20 cellular contexts compared by ENCODE assay signal in the genomic region with DNA sequence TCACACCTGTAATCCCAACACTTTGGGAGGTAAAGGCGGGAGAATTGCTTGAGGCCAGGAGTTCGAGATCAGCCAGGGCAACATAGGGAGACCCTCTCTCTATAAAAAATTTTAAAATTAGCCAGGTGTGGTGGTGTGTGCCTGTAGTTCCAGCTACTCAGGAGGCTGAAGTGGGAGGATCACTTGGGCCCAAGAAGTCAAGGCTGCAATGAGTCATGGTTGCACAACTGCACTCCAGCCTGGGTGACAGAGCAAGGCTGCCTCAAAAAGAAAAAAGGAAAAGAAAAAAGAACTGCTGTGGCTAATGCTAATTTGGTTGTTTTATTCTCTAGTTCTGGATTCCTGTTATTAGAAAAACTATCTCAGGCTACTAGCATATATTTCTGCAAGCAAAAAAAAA. TPM values are rescaled to one million over a fixed set of nuclear protein-coding genes. Genes with fewer than 3 reads are reported as not detected.
DNase-seq lines count a peak whose midpoint lies in the region; ATAC-seq lines count a peak whose summit lies in the region.
"Had no signal": no experiment of that assay in that cellular context is flagged by ENCODE, and none has a peak within 500 bp of the region (broad histone marks: within the 10 kb centered on the region; RNA-seq: fewer than 3 reads in every experiment).

No MANE protein-coding gene starts in this region.

- H3K4me3 Mint-ChIP-seq in activated T-cell treated with anti-CD3 and anti-CD28 coated beads, Interleukin-2, amount 50 U/mL, for 24 hours, result no peak overlapping the region
- peak overlapping the region; percentile 27 for H3K4me3 Mint-ChIP-seq in natural killer cell treated with Interleukin-12 subunit alpha and Interleukin-12 subunit beta and Interleukin-15 and Interleukin-18, amount 100 ng/mL, for 72 hours
- no peak overlapping the region for H3K4me3 Mint-ChIP-seq in stimulated activated effector memory CD8-positive, alpha-beta T cell treated with anti-CD3 and anti-CD28 coated beads, Interleukin-12 subunit alpha, Interleukin-12 subunit beta, amount 100 ng/mL, for 72 hours
- H3K4me3 Mint-ChIP-seq: H9 had no signal

- no peaks in the 10 kb centered on the region for H3K27me3 Mint-ChIP-seq in activated T-cell treated with anti-CD3 and anti-CD28 coated beads, Interleukin-2, amount 50 U/mL, for 24 hours
- no peaks in the 10 kb centered on the region for H3K27me3 Mint-ChIP-seq in natural killer cell treated with Interleukin-12 subunit alpha and Interleukin-12 subunit beta and Interleukin-15 and Interleukin-18, amount 100 ng/mL, for 72 hours

- DNase-seq in activated T-cell treated with anti-CD3 and anti-CD28 coated beads, Interleukin-2, amount 50 U/mL, for 24 hours, result no peak
- DNase-seq in activated T-cell treated with anti-CD3 and anti-CD28 coated beads for 4 hours, result no peak
- DNase-seq in M059J (ENCODE audit: low read depth), result peak; percentile 12
- DNase-seq in amniotic epithelial cell (ENCODE audit: low read depth), result peak; percentile 38
- DNase-seq in natural killer cell treated with Interleukin-12 subunit alpha and Interleukin-12 subunit beta and Interleukin-15 and Interleukin-18, amount 100 ng/mL, for 72 hours (ENCODE audit: low spot score), result no peak
- no peak for DNase-seq in stimulated activated effector memory CD8-positive, alpha-beta T cell treated with anti-CD3 and anti-CD28 coated beads, Interleukin-12 subunit alpha, Interleukin-12 subunit beta, amount 100 ng/mL, for 72 hours (ENCODE audit: low spot score in 2 of 2)
- DNase-seq in activated effector memory CD4-positive, alpha-beta T cell treated with Interleukin-2 at 50 U/mL for 16 hours, result no peak
- DNase-seq in OCI-M2 (lab: John Stamatoyannopoulos, UW; ENCODE audit: unreplicated experiment), result no peak
- DNase-seq: activated gamma-delta T cell; body of pancreas; dorsolateral prefrontal cortex; H9; NCI-H1105 treated with DMSO at 0.1 percent for 48 hours; NCI-H2171 treated with DMSO at 0.1 percent for 48 hours; NK-92 treated with Interleukin-12 subunit alpha and Interleukin-12 subunit beta, amount 100 ng/mL, for 24 hours; sigmoid colon; stimulated activated CD4-positive, alpha-beta T cell treated with anti-CD3 and anti-CD28 coated beads, Interleukin-4, amount 100 ng/mL, for 1 hour; T1000 had no signal

- peaks cover 59% of the 10 kb centered on the region for H3K36me3 Mint-ChIP-seq in activated T-cell treated with anti-CD3 and anti-CD28 coated beads, Interleukin-2, amount 50 U/mL, for 24 hours (ENCODE audit: low read depth)
- H3K36me3 Mint-ChIP-seq in natural killer cell treated with Interleukin-12 subunit alpha and Interleukin-12 subunit beta and Interleukin-15 and Interleukin-18, amount 100 ng/mL, for 72 hours, result peaks cover 6% of the 10 kb centered on the region
- peaks cover 36% of the 10 kb centered on the region for H3K36me3 Mint-ChIP-seq in stimulated activated effector memory CD8-positive, alpha-beta T cell treated with anti-CD3 and anti-CD28 coated beads, Interleukin-12 subunit alpha, Interleukin-12 subunit beta, amount 100 ng/mL, for 72 hours

- H3K27ac Mint-ChIP-seq in activated T-cell treated with anti-CD3 and anti-CD28 coated beads, Interleukin-2, amount 50 U/mL, for 24 hours, result peak overlapping the region; percentile 17
- peak overlapping the region; percentile 48 to 53 for H3K27ac Mint-ChIP-seq in natural killer cell treated with Interleukin-12 subunit alpha and Interleukin-12 subunit beta and Interleukin-15 and Interleukin-18, amount 100 ng/mL, for 72 hours
- H3K27ac Mint-ChIP-seq in stimulated activated effector memory CD8-positive, alpha-beta T cell treated with anti-CD3 and anti-CD28 coated beads, Interleukin-12 subunit alpha, Interleukin-12 subunit beta, amount 100 ng/mL, for 72 hours, result no peak overlapping the region

- peak; percentile 66 to 77 for ATAC-seq in natural killer cell treated with Interleukin-12 subunit alpha and Interleukin-12 subunit beta and Interleukin-15 and Interleukin-18, amount 100 ng/mL, for 72 hours
- no peak for ATAC-seq in stimulated activated effector memory CD8-positive, alpha-beta T cell treated with anti-CD3 and anti-CD28 coated beads, Interleukin-12 subunit alpha, Interleukin-12 subunit beta, amount 100 ng/mL, for 72 hours
- ATAC-seq: body of pancreas, left lobe of liver had no signal

- H3K9me3 Mint-ChIP-seq in activated T-cell treated with anti-CD3 and anti-CD28 coated beads, Interleukin-2, amount 50 U/mL, for 24 hours, result no peaks in the 10 kb centered on the region
- H3K9me3 Mint-ChIP-seq in natural killer cell treated with Interleukin-12 subunit alpha and Interleukin-12 subunit beta and Interleukin-15 and Interleukin-18, amount 100 ng/mL, for 72 hours, result no peaks in the 10 kb centered on the region
- no peaks in the 10 kb centered on the region for H3K9me3 Mint-ChIP-seq in stimulated activated effector memory CD8-positive, alpha-beta T cell treated with anti-CD3 and anti-CD28 coated beads, Interleukin-12 subunit alpha, Interleukin-12 subunit beta, amount 100 ng/mL, for 72 hours
- H3K9me3 Mint-ChIP-seq: H9 had no signal

- H3K4me1 Mint-ChIP-seq in activated T-cell treated with anti-CD3 and anti-CD28 coated beads, Interleukin-2, amount 50 U/mL, for 24 hours (ENCODE audit: low read depth), result peaks cover 14% of the 10 kb centered on the region
- H3K4me1 Mint-ChIP-seq in natural killer cell treated with Interleukin-12 subunit alpha and Interleukin-12 subunit beta and Interleukin-15 and Interleukin-18, amount 100 ng/mL, for 72 hours (ENCODE audit: low read depth in 2 of 2), result peaks cover 12 to 13% of the 10 kb centered on the region in 2 donors
- H3K4me1 Mint-ChIP-seq in stimulated activated effector memory CD8-positive, alpha-beta T cell treated with anti-CD3 and anti-CD28 coated beads, Interleukin-12 subunit alpha, Interleukin-12 subunit beta, amount 100 ng/mL, for 72 hours, result no peaks in the 10 kb centered on the region
- H3K4me1 Mint-ChIP-seq: H9 had no signal

RNA-seq across cellular contexts. Expression of a gene that starts 29.8 kb away (rescaled TPM):
- 3.8 and 6.6 TPM in 2 replicates for total RNA-seq in M059J (2014; rRNA removed; shearing (Covaris generic))
- total RNA-seq in natural killer cell treated with Interleukin-12 subunit alpha and Interleukin-12 subunit beta and Interleukin-15 and Interleukin-18, amount 100 ng/mL, for 72 hours, result 10 to 100 TPM in 1 of 2 donors, 1 to 10 TPM in 1; 9.3 to 12.8 TPM

RNA-seq across cellular contexts. Expression of a gene that starts 41.8 kb away (rescaled TPM):
- total RNA-seq in M059J (2014; rRNA removed; shearing (Covaris generic)), result 0.07 and 0.20 TPM in 2 replicates
- under 1 TPM; 0.50 to 1.00 TPM for total RNA-seq in natural killer cell treated with Interleukin-12 subunit alpha and Interleukin-12 subunit beta and Interleukin-15 and Interleukin-18, amount 100 ng/mL, for 72 hours
- total RNA-seq: SJSA1 had no signal

RNA-seq across cellular contexts. Expression of a gene that starts 46.1 kb away (rescaled TPM):
- total RNA-seq in M059J (2014; rRNA removed; shearing (Covaris generic)), result 45.5 and 52.7 TPM in 2 replicates
- 10 to 100 TPM; 65.2 to 71.5 TPM for total RNA-seq in natural killer cell treated with Interleukin-12 subunit alpha and Interleukin-12 subunit beta and Interleukin-15 and Interleukin-18, amount 100 ng/mL, for 72 hours

Comparison
In these comparisons a context has a peak if more than half of its experiments do, and no peak if none do; other contexts are left out.
1. DNase-seq: peak in M059J (single experiment) and amniotic epithelial cell (single experiment); none in activated T-cell treated with anti-CD3 and anti-CD28 coated beads, Interleukin-2, amount 50 U/mL, for 24 hours (single experiment), activated T-cell treated with anti-CD3 and anti-CD28 coated beads for 4 hours (single experiment), natural killer cell treated with Interleukin-12 subunit alpha and Interleukin-12 subunit beta and Interleukin-15 and Interleukin-18, amount 100 ng/mL, for 72 hours (single experiment), stimulated activated effector memory CD8-positive, alpha-beta T cell treated with anti-CD3 and anti-CD28 coated beads, Interleukin-12 subunit alpha, Interleukin-12 subunit beta, amount 100 ng/mL, for 72 hours (0 of 2), activated effector memory CD4-positive, alpha-beta T cell treated with Interleukin-2 at 50 U/mL for 16 hours (single experiment) and OCI-M2 (single experiment).